ENCODE assay signal across 13 cellular contexts in genomic region chr22:39148024-39148726, GRCh38. TPM values are rescaled to one million over a fixed set of nuclear protein-coding genes. Genes with fewer than 3 reads are reported as not detected.
DNase-seq lines count a peak whose midpoint lies in the region; ATAC-seq and TF ChIP-seq lines count a peak whose summit lies in the region.
"Had no signal": no experiment of that assay in that cellular context is flagged by ENCODE, and none has a peak within 500 bp of the region (broad histone marks: within the 10 kb centered on the region; RNA-seq: fewer than 3 reads in every experiment).

No MANE protein-coding gene starts in this region.

- TF ChIP-seq EP300 in tibial nerve (IDR thresholded peaks at IDR 0.05) = no peak

- no peak for TF ChIP-seq POLR2A in tibial nerve (IDR thresholded peaks at IDR 0.05)

- H3K27me3 Mint-ChIP-seq in naive B cell = peaks cover 0 to under 1% (median 0%) of the 10 kb centered on the region in 3 donors

- intact Hi-C loops in colonic mucosa (cut with DNase I) = no loop called here

- H3K4me3 ChIP-seq in colonic mucosa = no peak overlapping the region
- H3K4me3 ChIP-seq in tibial nerve = peak overlapping the region in 1 of 4 donors; percentile 13

- H3K27me3 ChIP-seq in colonic mucosa (peaks cover 3% of the 10 kb centered on the region), tibial nerve (no peaks in the 10 kb centered on the region)

- no peaks in the 10 kb centered on the region for H3K36me3 Mint-ChIP-seq in naive B cell

- WGBS in tibial nerve, 2 donors = 67 to 72% methylated on average over 16 of the region's 16 CpGs

- no peaks in the 10 kb centered on the region for H3K9me3 Mint-ChIP-seq in naive B cell

- H3K27ac ChIP-seq in colonic mucosa (peak overlapping the region; percentile 62), tibial nerve (peak overlapping the region; percentile 97 to 100 (median 99))

- H3K4me3 Mint-ChIP-seq in naive B cell = peak overlapping the region in 3 of 8 donors; percentile 74 to 96 (median 90)

- TF ChIP-seq CTCF in colonic mucosa (IDR thresholded peaks at IDR 0.05) (no peak), tibial nerve (IDR thresholded peaks at IDR 0.05) (no peak)

- peaks cover 45 to 69% (median 61%) of the 10 kb centered on the region in 3 donors for H3K4me1 Mint-ChIP-seq in naive B cell

- H3K4me1 ChIP-seq in colonic mucosa (peaks cover 5% of the 10 kb centered on the region), tibial nerve (peaks cover 0 to 81% (median 58%) of the 10 kb centered on the region in 4 donors)

- DNase-seq in activated effector memory CD4-positive, alpha-beta T cell treated with anti-CD3 and anti-CD28 coated beads, Interleukin-2, amount 50 U/mL, for 16 hours = peak; percentile 60
- DNase-seq in activated effector memory CD4-positive, alpha-beta T cell treated with Interleukin-2 at 50 U/mL for 16 hours = no peak
- DNase-seq in colonic mucosa (no peak), naive B cell (no peak), tibial nerve (ENCODE audit: low spot score in 2 of 2) (peak in 1 of 2 donors; percentile 11), NCI-H187 (lab: John Stamatoyannopoulos, UW) (no peak)
- DNase-seq: GF-D8, NCI-H2171 had no signal

- ATAC-seq in naive B cell (ENCODE audit: low read depth in 2 of 2) (no peak), GM21786 (IDR thresholded peaks at IDR 0.05; ENCODE audit: unreplicated experiment) (no peak), GM18520 (IDR thresholded peaks at IDR 0.05; ENCODE audit: unreplicated experiment) (no peak)

- no peak overlapping the region for H3K9ac ChIP-seq in colonic mucosa (ENCODE audit: low read depth in 2 of 2, low read length in 2 of 2)
- H3K9ac ChIP-seq: SK-N-SH had no signal

- peak overlapping the region in 5 of 6 donors; percentile 41 to 95 (median 91) for H3K27ac Mint-ChIP-seq in naive B cell

- H3K36me3 ChIP-seq in colonic mucosa = no peaks in the 10 kb centered on the region
- peaks cover 0 to 15% (median 0%) of the 10 kb centered on the region in 3 donors for H3K36me3 ChIP-seq in tibial nerve

- H3K9me3 ChIP-seq in colonic mucosa = no peaks in the 10 kb centered on the region
- no peaks in the 10 kb centered on the region for H3K9me3 ChIP-seq in tibial nerve
- H3K9me3 ChIP-seq: SK-N-SH had no signal

RNA-seq across cellular contexts. Expression of gene CBX7, which starts 4.3 kb away (rescaled TPM):
- 10 to 100 TPM; 15.0 to 21.1 TPM for total RNA-seq in colonic mucosa
- 10 to 100 TPM in 5 of 6 donors, 1 to 10 TPM in 1; 9.9 to 38.5 (median 21.7) TPM for polyA plus RNA-seq in naive B cell (ENCODE audit: low read depth in 6 of 6)
- total RNA-seq in tibial nerve = 100 to 1,000 TPM; 189 to 264 (median 206) TPM

RNA-seq across cellular contexts. Expression of gene APOBEC3H, which starts 51.1 kb away (rescaled TPM):
- under 1 TPM in 1 of 2 donors, not detected in 1; 0.45 TPM for total RNA-seq in colonic mucosa
- 1 to 10 TPM in 1 of 6 donors, under 1 TPM in 1, not detected in 4; 0.77 to 1.2 TPM for polyA plus RNA-seq in naive B cell (ENCODE audit: low read depth in 6 of 6)
- total RNA-seq in tibial nerve = 1 to 10 TPM in 1 of 4 donors, not detected in 3; 1.1 TPM
- total RNA-seq: HT-29, osteocyte had no signal

Comparison
In these comparisons a context has a peak if more than half of its experiments do, and no peak if none do; other contexts are left out.
1. RNA of gene CBX7, which starts 4.3 kb away (total RNA-seq): 189 to 264 TPM in tibial nerve; 15.0 to 21.1 TPM in colonic mucosa; every median in the first group is over 4 times any median in the second.